ENCODE assay signal across 8 cellular contexts in the genomic region with DNA sequence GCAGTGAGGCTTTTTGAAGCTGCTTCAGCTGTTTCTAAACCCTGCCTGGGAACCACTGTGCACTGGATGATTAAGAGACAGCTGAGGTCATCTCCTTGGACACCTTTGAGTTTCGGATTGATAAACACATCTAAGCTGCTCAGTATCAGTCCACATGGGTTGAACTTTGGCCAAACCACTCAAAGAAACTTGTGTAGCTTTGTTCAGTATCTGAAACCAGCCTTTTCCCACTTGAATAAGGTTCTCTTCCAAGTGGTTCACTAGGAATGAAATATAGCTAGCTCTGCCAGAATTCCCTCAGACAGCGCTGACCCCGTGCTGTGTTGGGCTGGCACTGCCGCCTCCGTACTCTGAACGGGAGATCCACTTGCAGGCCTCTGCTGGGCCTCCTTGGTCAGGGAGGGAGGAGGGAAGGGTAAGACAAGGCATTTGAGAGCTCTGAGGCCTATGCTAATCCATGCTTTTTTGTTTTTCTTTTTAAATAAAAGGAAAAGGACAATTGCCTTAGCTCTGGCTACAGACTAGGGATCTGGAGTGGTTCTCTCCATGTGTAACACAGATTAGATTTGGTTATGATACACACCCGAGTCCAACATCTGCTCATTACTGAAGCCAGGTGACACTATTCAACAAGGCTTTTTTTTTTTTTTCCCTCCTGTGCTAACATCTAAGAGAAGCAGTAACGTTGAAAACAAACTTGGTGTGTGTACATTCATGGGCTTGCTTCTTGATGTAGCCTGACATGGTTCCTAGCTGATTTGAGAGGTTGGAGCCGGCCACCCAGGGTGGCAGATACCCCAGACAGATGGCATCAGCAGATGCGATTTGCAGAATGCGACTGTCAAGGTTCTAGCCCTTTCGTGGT.
DNase-seq lines count a peak whose midpoint lies in the region; ATAC-seq, FAIRE-seq and TF ChIP-seq lines count a peak whose summit lies in the region.

No MANE protein-coding gene starts in this region.

- H3K36me3 Mint-ChIP-seq in activated CD8-positive, alpha-beta memory T cell treated with anti-CD3 and anti-CD28 coated beads, Interleukin-2, amount 10 ng/mL, durations not matched to agents 7 days and 5 days: peaks cover 29% of the 10 kb centered on the region

- H3K9me3 ChIP-seq in gastrocnemius medialis: no peaks in the 10 kb centered on the region

- in situ Hi-C loops in gastrocnemius medialis (cut with MboI; ENCODE audit: low sequenced_read_pairs in 4 of 4): no loop called here

- no peak for ATAC-seq in activated CD8-positive, alpha-beta memory T cell treated with anti-CD3 and anti-CD28 coated beads, Interleukin-2, amount 10 ng/mL, durations not matched to agents 7 days and 5 days
- ATAC-seq in HG02759 (IDR thresholded peaks at IDR 0.05; ENCODE audit: unreplicated experiment) (peak; percentile 70), gastrocnemius medialis (peak; percentile 62 to 87)

- FAIRE-seq in RCC 7860 (lab: Jason Lieb, UNC): no peak

- no peak for DNase-seq in activated CD8-positive, alpha-beta memory T cell treated with anti-CD3 and anti-CD28 coated beads, Interleukin-2, amount 10 ng/mL, durations not matched to agents 7 days and 5 days
- no peak for DNase-seq in activated CD8-positive, alpha-beta memory T cell treated with anti-CD3 and anti-CD28 coated beads, Interleukin-2, amount 50 U/mL, for 4 hours
- DNase-seq in NCI-H524 treated with DMSO at 0.1 percent for 48 hours (lab: John Stamatoyannopoulos, UW) (peak; percentile 69), fibroblast of villous mesenchyme (ENCODE audit: low read depth) (peak; percentile 83), gastrocnemius medialis (peak in 1 of 2 donors; percentile 42), COR-L47 (lab: John Stamatoyannopoulos, UW) (no peak), RCC 7860 (ENCODE audit: low spot score) (no peak)

- TF ChIP-seq CTCF in fibroblast of villous mesenchyme (IDR thresholded peaks at IDR 0.05; ENCODE audit: insufficient read depth, low read depth, low read length) (no peak), gastrocnemius medialis (IDR thresholded peaks at IDR 0.05 in 4 of 5, conservative IDR thresholded peaks at IDR 0.05 in 1 of 5) (no peak)

- H3K27me3 ChIP-seq in gastrocnemius medialis: no peaks in the 10 kb centered on the region

- H3K4me1 Mint-ChIP-seq in activated CD8-positive, alpha-beta memory T cell treated with anti-CD3 and anti-CD28 coated beads, Interleukin-2, amount 10 ng/mL, durations not matched to agents 7 days and 5 days: peaks cover 48% of the 10 kb centered on the region

- CTCF ChIA-PET in activated CD8-positive, alpha-beta memory T cell treated with anti-CD3 and anti-CD28 coated beads, Interleukin-2, amount 10 ng/mL, durations not matched to agents 7 days and 5 days (lab: Charles Lee): interaction anchor here (1.2 to 1.5 kb wide), 2 partner anchors 9 to 30 kb away, joined by 5 to 7 read pairs; no protein-coding TSS in a partner anchor

- peaks cover 0 to 6% of the 10 kb centered on the region in 2 donors for H3K36me3 ChIP-seq in gastrocnemius medialis

- no peak overlapping the region for H3K4me3 ChIP-seq in fibroblast of villous mesenchyme (ENCODE audit: low read depth, low read length)
- H3K4me3 ChIP-seq in gastrocnemius medialis: no peak overlapping the region

- H3K4me3 Mint-ChIP-seq in activated CD8-positive, alpha-beta memory T cell treated with anti-CD3 and anti-CD28 coated beads, Interleukin-2, amount 10 ng/mL, durations not matched to agents 7 days and 5 days: no peak overlapping the region

- H3K27ac Mint-ChIP-seq in activated CD8-positive, alpha-beta memory T cell treated with anti-CD3 and anti-CD28 coated beads, Interleukin-2, amount 10 ng/mL, durations not matched to agents 7 days and 5 days: peak overlapping the region; percentile 61

- no peak for TF ChIP-seq POLR2A in gastrocnemius medialis (IDR thresholded peaks at IDR 0.05)

- intact Hi-C loops in gastrocnemius medialis (cut with DNase I; ENCODE audit: low total_unique reads): no loop called here

- peak overlapping the region; percentile 51 to 68 (median 60) for H3K27ac ChIP-seq in gastrocnemius medialis

- no peaks in the 10 kb centered on the region for H3K9me3 Mint-ChIP-seq in activated CD8-positive, alpha-beta memory T cell treated with anti-CD3 and anti-CD28 coated beads, Interleukin-2, amount 10 ng/mL, durations not matched to agents 7 days and 5 days (ENCODE audit: low read depth)

- H3K27me3 Mint-ChIP-seq in activated CD8-positive, alpha-beta memory T cell treated with anti-CD3 and anti-CD28 coated beads, Interleukin-2, amount 10 ng/mL, durations not matched to agents 7 days and 5 days: no peaks in the 10 kb centered on the region

- peaks cover 40 to 42% of the 10 kb centered on the region in 2 donors for H3K4me1 ChIP-seq in gastrocnemius medialis

Comparison
In these comparisons a context has a peak if more than half of its experiments do, and no peak if none do; other contexts are left out.
1. DNase-seq: peak in NCI-H524 treated with DMSO at 0.1 percent for 48 hours (single experiment) and fibroblast of villous mesenchyme (single experiment); none in activated CD8-positive, alpha-beta memory T cell treated with anti-CD3 and anti-CD28 coated beads, Interleukin-2, amount 10 ng/mL, durations not matched to agents 7 days and 5 days (single experiment), activated CD8-positive, alpha-beta memory T cell treated with anti-CD3 and anti-CD28 coated beads, Interleukin-2, amount 50 U/mL, for 4 hours (single experiment), COR-L47 (single experiment) and RCC 7860 (single experiment).